In the genomic region with DNA sequence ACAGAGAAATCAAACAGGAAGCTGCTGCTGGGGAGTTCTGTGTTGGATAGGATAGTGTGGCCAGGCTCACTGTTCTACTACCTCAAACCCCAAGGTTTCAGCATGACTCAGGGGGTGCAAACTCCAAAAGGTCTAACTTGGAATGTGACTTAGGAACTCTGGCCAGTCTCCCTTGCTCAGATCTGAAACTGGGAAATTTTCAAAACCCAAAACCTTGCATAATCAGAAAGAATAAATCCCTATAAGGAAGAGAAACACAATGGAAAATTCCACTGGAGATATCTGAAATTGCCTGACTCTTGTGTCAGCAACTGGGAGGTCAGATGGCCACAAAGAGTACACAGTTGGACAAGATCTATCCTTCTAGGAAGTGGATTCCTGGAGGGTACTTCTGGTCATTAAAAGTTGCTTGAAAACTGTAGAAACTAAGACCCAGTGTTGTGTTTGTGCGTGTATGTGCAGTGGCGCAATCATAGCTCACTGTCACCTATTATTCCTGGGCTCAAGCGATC, we compare ENCODE assay signal across 1 cellular context.
TF ChIP-seq lines count a peak whose summit lies in the region.

No MANE protein-coding gene starts in this region.

TF ChIP-seq in GM23338, 12 proteins besides CTCF, POLR2A, EP300 and RAD21 (continued from another document):
- TF ChIP-seq CREB1 (CRISPR knock-in tag; IDR thresholded peaks at IDR 0.05; ENCODE audit: low read depth) (no peak), NANOG (IDR thresholded peaks at IDR 0.05; ENCODE audit: borderline replicate concordance) (no peak), EZH2 (IDR thresholded peaks at IDR 0.05; ENCODE audit: low read depth, unreplicated experiment) (no peak), ZNF331 (CRISPR knock-in tag; IDR thresholded peaks at IDR 0.05; ENCODE audit: low read depth) (no peak), POLR2AphosphoS5 (IDR thresholded peaks at IDR 0.05; ENCODE audit: low read depth) (no peak)
- TF ChIP-seq, protein P1, sequence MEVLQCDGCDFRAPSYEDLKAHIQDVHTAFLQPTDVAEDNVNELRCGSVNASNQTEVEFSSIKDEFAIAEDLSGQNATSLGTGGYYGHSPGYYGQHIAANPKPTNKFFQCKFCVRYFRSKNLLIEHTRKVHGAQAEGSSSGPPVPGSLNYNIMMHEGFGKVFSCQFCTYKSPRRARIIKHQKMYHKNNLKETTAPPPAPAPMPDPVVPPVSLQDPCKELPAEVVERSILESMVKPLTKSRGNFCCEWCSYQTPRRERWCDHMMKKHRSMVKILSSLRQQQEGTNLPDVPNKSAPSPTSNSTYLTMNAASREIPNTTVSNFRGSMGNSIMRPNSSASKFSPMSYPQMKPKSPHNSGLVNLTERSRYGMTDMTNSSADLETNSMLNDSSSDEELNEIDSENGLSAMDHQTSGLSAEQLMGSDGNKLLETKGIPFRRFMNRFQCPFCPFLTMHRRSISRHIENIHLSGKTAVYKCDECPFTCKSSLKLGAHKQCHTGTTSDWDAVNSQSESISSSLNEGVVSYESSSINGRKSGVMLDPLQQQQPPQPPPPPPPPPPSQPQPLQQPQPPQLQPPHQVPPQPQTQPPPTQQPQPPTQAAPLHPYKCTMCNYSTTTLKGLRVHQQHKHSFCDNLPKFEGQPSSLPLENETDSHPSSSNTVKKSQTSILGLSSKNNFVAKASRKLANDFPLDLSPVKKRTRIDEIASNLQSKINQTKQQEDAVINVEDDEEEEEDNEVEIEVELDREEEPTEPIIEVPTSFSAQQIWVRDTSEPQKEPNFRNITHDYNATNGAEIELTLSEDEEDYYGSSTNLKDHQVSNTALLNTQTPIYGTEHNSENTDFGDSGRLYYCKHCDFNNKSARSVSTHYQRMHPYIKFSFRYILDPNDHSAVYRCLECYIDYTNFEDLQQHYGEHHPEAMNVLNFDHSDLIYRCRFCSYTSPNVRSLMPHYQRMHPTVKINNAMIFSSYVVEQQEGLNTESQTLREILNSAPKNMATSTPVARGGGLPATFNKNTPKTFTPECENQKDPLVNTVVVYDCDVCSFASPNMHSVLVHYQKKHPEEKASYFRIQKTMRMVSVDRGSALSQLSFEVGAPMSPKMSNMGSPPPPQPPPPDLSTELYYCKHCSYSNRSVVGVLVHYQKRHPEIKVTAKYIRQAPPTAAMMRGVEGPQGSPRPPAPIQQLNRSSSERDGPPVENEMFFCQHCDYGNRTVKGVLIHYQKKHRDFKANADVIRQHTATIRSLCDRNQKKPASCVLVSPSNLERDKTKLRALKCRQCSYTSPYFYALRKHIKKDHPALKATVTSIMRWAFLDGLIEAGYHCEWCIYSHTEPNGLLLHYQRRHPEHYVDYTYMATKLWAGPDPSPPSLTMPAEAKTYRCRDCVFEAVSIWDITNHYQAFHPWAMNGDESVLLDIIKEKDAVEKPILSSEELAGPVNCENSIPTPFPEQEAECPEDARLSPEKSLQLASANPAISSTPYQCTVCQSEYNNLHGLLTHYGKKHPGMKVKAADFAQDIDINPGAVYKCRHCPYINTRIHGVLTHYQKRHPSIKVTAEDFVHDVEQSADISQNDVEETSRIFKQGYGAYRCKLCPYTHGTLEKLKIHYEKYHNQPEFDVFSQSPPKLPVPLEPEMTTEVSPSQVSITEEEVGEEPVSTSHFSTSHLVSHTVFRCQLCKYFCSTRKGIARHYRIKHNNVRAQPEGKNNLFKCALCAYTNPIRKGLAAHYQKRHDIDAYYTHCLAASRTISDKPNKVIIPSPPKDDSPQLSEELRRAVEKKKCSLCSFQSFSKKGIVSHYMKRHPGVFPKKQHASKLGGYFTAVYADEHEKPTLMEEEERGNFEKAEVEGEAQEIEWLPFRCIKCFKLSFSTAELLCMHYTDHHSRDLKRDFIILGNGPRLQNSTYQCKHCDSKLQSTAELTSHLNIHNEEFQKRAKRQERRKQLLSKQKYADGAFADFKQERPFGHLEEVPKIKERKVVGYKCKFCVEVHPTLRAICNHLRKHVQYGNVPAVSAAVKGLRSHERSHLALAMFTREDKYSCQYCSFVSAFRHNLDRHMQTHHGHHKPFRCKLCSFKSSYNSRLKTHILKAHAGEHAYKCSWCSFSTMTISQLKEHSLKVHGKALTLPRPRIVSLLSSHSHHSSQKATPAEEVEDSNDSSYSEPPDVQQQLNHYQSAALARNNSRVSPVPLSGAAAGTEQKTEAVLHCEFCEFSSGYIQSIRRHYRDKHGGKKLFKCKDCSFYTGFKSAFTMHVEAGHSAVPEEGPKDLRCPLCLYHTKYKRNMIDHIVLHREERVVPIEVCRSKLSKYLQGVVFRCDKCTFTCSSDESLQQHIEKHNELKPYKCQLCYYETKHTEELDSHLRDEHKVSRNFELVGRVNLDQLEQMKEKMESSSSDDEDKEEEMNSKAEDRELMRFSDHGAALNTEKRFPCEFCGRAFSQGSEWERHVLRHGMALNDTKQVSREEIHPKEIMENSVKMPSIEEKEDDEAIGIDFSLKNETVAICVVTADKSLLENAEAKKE (CRISPR knock-in tag; IDR thresholded peaks at IDR 0.05): no peak
- TF ChIP-seq, protein P2, sequence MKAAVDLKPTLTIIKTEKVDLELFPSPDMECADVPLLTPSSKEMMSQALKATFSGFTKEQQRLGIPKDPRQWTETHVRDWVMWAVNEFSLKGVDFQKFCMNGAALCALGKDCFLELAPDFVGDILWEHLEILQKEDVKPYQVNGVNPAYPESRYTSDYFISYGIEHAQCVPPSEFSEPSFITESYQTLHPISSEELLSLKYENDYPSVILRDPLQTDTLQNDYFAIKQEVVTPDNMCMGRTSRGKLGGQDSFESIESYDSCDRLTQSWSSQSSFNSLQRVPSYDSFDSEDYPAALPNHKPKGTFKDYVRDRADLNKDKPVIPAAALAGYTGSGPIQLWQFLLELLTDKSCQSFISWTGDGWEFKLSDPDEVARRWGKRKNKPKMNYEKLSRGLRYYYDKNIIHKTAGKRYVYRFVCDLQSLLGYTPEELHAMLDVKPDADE (IDR thresholded peaks at IDR 0.05): no peak
